8 cellular contexts compared by ENCODE assay signal in genomic region chr17:32445075-32445427, GRCh38.
DNase-seq lines count a peak whose midpoint lies in the region; ATAC-seq and TF ChIP-seq lines count a peak whose summit lies in the region.

No MANE protein-coding gene starts in this region.

- peaks cover 14% of the 10 kb centered on the region; the same call in 1 of the 2 replicates for H4K20me1 ChIP-seq in DOHH2 (ENCODE audit: control insufficient read depth, insufficient read depth, low read depth, low read length)

- no peak for ATAC-seq in HG02798 (IDR thresholded peaks at IDR 0.05; ENCODE audit: poor library complexity, unreplicated experiment)

- peaks cover 56% of the 10 kb centered on the region for H3K79me2 ChIP-seq in DOHH2 (ENCODE audit: control insufficient read depth, low read length)

- in situ Hi-C loops in astrocyte of the spinal cord (cut with HindIII; ENCODE audit: low sequenced_read_pairs): no loop called here

- no peaks in the 10 kb centered on the region for H3F3A ChIP-seq in DOHH2 (ENCODE audit: control insufficient read depth, insufficient read depth)

- H3K27me3 ChIP-seq in DOHH2 (ENCODE audit: control insufficient read depth, low read length): peaks cover 21% of the 10 kb centered on the region

- H3K27ac ChIP-seq in DOHH2 (ENCODE audit: low read depth, low read length): no peak overlapping the region

- H3K36me3 ChIP-seq in DOHH2 (ENCODE audit: control insufficient read depth, low read length): peaks cover 50% of the 10 kb centered on the region

- H3K4me3 ChIP-seq in DOHH2 (ENCODE audit: low read length): peak overlapping the region; percentile 88
- peak overlapping the region; percentile 96 for H3K4me3 ChIP-seq in HFF-Myc (replicated peaks; ENCODE audit: low read depth, low read length)
- H3K4me3 ChIP-seq in astrocyte of the spinal cord (ENCODE audit: low read depth, low read length): peak overlapping the region; percentile 98

- peaks cover 27% of the 10 kb centered on the region for H3K4me1 ChIP-seq in DOHH2 (ENCODE audit: control insufficient read depth, low read length)

- H3K9me2 ChIP-seq in DOHH2 (replicated peaks; ENCODE audit: control insufficient read depth, low read length): no peaks in the 10 kb centered on the region

- DNase-seq in HFF-Myc (ENCODE audit: extremely low read depth, low read depth) (peak; percentile 20), RKO (ENCODE audit: low spot score) (peak; percentile 93), astrocyte of the spinal cord (ENCODE audit: low read depth, low spot score) (peak; percentile 65), iPS-NIHi7 (ENCODE audit: extremely low spot score) (peak; percentile 42), COR-L47 (lab: John Stamatoyannopoulos, UW) (no peak)
- DNase-seq in stimulated activated CD4-positive, alpha-beta T cell treated with anti-CD3 and anti-CD28 coated beads, Interleukin-12 subunit alpha, Interleukin-12 subunit beta, amount 100 ng/mL, for 24 hours (ENCODE audit: low read depth in 2 of 2): peak; percentile 24 to 28

- peak overlapping the region; percentile 94 for H3K4me2 ChIP-seq in DOHH2 (ENCODE audit: low read length)

- TF ChIP-seq CTCF in DOHH2 (IDR thresholded peaks at IDR 0.05; ENCODE audit: low read depth, low read length, poor library complexity, severe bottlenecking) (no peak), HFF-Myc (IDR thresholded peaks at IDR 0.05; ENCODE audit: low read depth, low read length, missing control alignments) (no peak), astrocyte of the spinal cord (IDR thresholded peaks at IDR 0.05; ENCODE audit: low read depth, low read length) (no peak)

- H3K9me3 ChIP-seq in DOHH2 (ENCODE audit: control insufficient read depth, insufficient read depth, low read length): no peaks in the 10 kb centered on the region
